Comparison of ENCODE assay signal across 8 cellular contexts in the genomic region with DNA sequence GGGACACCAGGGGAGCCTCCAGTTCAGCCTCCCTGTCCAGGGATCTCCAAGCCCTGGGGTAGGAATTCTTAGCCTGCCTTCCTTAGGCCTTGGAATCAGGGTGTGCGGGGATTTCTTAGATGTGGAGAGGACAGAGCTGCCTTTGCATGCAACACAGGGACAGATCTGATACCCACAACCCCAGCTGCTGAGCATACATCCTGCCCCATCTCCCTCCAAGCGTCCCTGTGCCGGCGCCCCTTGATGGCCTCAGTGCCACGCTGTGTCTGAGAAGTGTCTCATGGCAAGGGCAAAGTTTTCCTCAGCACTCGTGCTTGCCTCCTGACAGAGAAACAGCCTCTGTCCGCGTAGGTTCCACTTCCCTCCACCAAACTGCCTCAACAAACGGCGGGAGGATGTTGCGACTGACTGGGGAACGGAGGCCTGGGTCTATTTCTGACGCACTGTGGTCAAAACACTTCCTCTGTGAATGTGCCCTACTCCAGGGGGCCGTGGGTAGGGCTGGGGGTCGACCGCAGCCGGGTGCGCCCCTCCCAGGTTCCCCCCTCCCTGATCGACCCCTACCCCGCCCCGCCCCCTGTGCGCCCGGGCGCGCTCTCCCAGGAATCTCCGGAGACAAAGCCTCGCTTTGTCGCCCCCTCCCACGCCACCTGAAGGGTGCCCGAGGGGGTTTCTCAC. TPM values are rescaled to one million over a fixed set of nuclear protein-coding genes. Genes with fewer than 3 reads are reported as not detected.
A peak's percentile ranks its signal among the peaks of the same experiment; 100 is the strongest.
DNase-seq lines count a peak whose midpoint lies in the region; ATAC-seq, FAIRE-seq and TF ChIP-seq lines count a peak whose summit lies in the region.

No MANE protein-coding gene starts in this region.

- no peak for FAIRE-seq in kidney (lab: Jason Lieb, UNC)

- peak overlapping the region; percentile 32 to 72 for H3K27ac ChIP-seq in kidney (ENCODE audit: low read depth in 2 of 2, low read length in 2 of 2)

- in situ Hi-C loops in astrocyte of the spinal cord (cut with HindIII; ENCODE audit: low sequenced_read_pairs), result no loop called here

- H3K4me1 ChIP-seq in kidney (ENCODE audit: control insufficient read depth in 1 of 2, insufficient read depth in 1 of 2, low read depth in 1 of 2, low read length in 2 of 2), result peaks cover 11 to 15% of the 10 kb centered on the region in 2 donors

- peak; percentile 36 for ATAC-seq in GM19328 (IDR thresholded peaks at IDR 0.05; ENCODE audit: unreplicated experiment)
- peak; percentile 17 for ATAC-seq in HG03520 (IDR thresholded peaks at IDR 0.05; ENCODE audit: unreplicated experiment)

- no peaks in the 10 kb centered on the region for H3K9me3 ChIP-seq in kidney (ENCODE audit: control insufficient read depth in 1 of 2, low read length in 2 of 2)

- peaks cover 2 to 3% of the 10 kb centered on the region in 2 donors for H3K36me3 ChIP-seq in kidney (ENCODE audit: control insufficient read depth in 1 of 2, insufficient read depth in 2 of 2, low read length in 2 of 2)

- H3K4me3 ChIP-seq in AG10803 (ENCODE audit: low read length) (peak overlapping the region; percentile 92), astrocyte of the spinal cord (ENCODE audit: low read depth, low read length) (peak overlapping the region; percentile 89), kidney (ENCODE audit: low read length in 2 of 2) (peak overlapping the region; percentile 73 to 79)

- peak overlapping the region in 1 of 2 donors; percentile 69 for H3K9ac ChIP-seq in kidney (ENCODE audit: low read length in 2 of 2)

- no peak for DNase-seq in AG10803 (ENCODE audit: low read depth)
- DNase-seq in T-helper 22 cell (ENCODE audit: low read depth), result peak; percentile 77
- DNase-seq in astrocyte of the spinal cord (ENCODE audit: low read depth, low spot score), result peak; percentile 47
- peak; percentile 78 for DNase-seq in kidney
- peak; percentile 64 for DNase-seq in stimulated activated CD4-positive, alpha-beta T cell treated with anti-CD3 and anti-CD28 coated beads, Interleukin-4, amount 100 ng/mL, for 24 hours
- no peak for DNase-seq in glomerular visceral epithelial cell (ENCODE audit: extremely low spot score)

- TF ChIP-seq CTCF in AG10803 (conservative IDR thresholded peaks at IDR 0.05; ENCODE audit: low read length) (no peak), astrocyte of the spinal cord (IDR thresholded peaks at IDR 0.05; ENCODE audit: low read depth, low read length) (no peak), kidney (IDR thresholded peaks at IDR 0.05; ENCODE audit: borderline replicate concordance, extremely low read depth, insufficient read depth) (no peak)

- intact Hi-C loops in kidney (cut with DNase I), result no loop called here

RNA-seq across cellular contexts. Expression of a gene that starts 0.9 kb away (rescaled TPM):
- 38.7 TPM for total RNA-seq in kidney
- polyA plus RNA-seq in kidney (ENCODE audit: insufficient read depth, low read depth, low replicate concordance), result 13.7 TPM

RNA-seq across cellular contexts. Expression of a gene that starts 14.1 kb away (rescaled TPM):
- 17.4 TPM for total RNA-seq in kidney
- polyA plus RNA-seq in kidney (ENCODE audit: insufficient read depth, low read depth, low replicate concordance), result 14.7 TPM

RNA-seq across cellular contexts. Expression of a gene that starts 14.2 kb away (rescaled TPM):
- 8.4 TPM for total RNA-seq in kidney
- polyA plus RNA-seq in kidney (ENCODE audit: insufficient read depth, low read depth, low replicate concordance), result 6.0 TPM

RNA-seq across cellular contexts. Expression of a gene that starts 28.4 kb away (rescaled TPM):
- total RNA-seq in kidney, result 12.0 TPM
- polyA plus RNA-seq in kidney (ENCODE audit: insufficient read depth, low read depth, low replicate concordance), result 3.1 TPM

Comparison
In these comparisons a context has a peak if more than half of its experiments do, and no peak if none do; other contexts are left out.
1. DNase-seq: peak in T-helper 22 cell (single experiment), astrocyte of the spinal cord (single experiment), kidney (single experiment) and stimulated activated CD4-positive, alpha-beta T cell treated with anti-CD3 and anti-CD28 coated beads, Interleukin-4, amount 100 ng/mL, for 24 hours (single experiment); none in AG10803 (single experiment) and glomerular visceral epithelial cell (single experiment).
2. Peak in every context shown above with its lines, with median percentiles within 50 percentile points of each other: H3K4me3 ChIP-seq.